Comparison of ENCODE assay signal across 8 cellular contexts in genomic region chr6:43393133-43393532, GRCh38. TPM values are rescaled to one million over a fixed set of nuclear protein-coding genes. Genes with fewer than 3 reads are reported as not detected.
DNase-seq lines count a peak whose midpoint lies in the region; ATAC-seq and TF ChIP-seq lines count a peak whose summit lies in the region.
"Not testable (repeated sequence)": the region's sequence is repeated elsewhere in the genome, so short reads cannot be mapped to it uniquely, and the experiment has no call there.

No MANE protein-coding gene starts in this region.

- not testable (repeated sequence) for TF ChIP-seq EP300 in upper lobe of left lung (IDR thresholded peaks at IDR 0.05)

- peak overlapping the region; percentile 78 to 99 for H3K4me3 Mint-ChIP-seq in CD14-positive monocyte
- peak overlapping the region; percentile 54; the same call in 1 of the 2 replicates for H3K4me3 Mint-ChIP-seq in HFFc6
- not testable (repeated sequence) for H3K4me3 Mint-ChIP-seq in T-helper 17 cell; activated naive CD4-positive, alpha-beta T cell treated with anti-CD3 and anti-CD28 coated beads, Interleukin-2, amount 50 U/mL, for 24 hours; neural progenitor cell

- H2AFZ ChIP-seq in neural progenitor cell (replicated peaks), result peak overlapping the region; percentile 84

- not testable (repeated sequence) for H3K36me3 Mint-ChIP-seq in CD14-positive monocyte; HFFc6 (ENCODE audit: low read depth); T-helper 17 cell (ENCODE audit: low read depth); activated naive CD4-positive, alpha-beta T cell treated with anti-CD3 and anti-CD28 coated beads, Interleukin-2, amount 50 U/mL, for 24 hours; neural progenitor cell

- TF ChIP-seq POLR2A in erythroblast (IDR thresholded peaks at IDR 0.05; ENCODE audit: low read length); upper lobe of left lung (IDR thresholded peaks at IDR 0.05): not testable (repeated sequence)

- ATAC-seq in T-helper 17 cell; upper lobe of left lung (ENCODE audit: low FRiP score in 2 of 2): not testable (repeated sequence)

- H3K27me3 Mint-ChIP-seq in CD14-positive monocyte (ENCODE audit: low read depth in 3 of 3), result peaks cover 38 to 61% (median 53%) of the 10 kb centered on the region in 3 donors
- H3K27me3 Mint-ChIP-seq in HFFc6 (ENCODE audit: insufficient read depth), result peaks cover 18% of the 10 kb centered on the region
- not testable (repeated sequence) for H3K27me3 Mint-ChIP-seq in T-helper 17 cell; activated naive CD4-positive, alpha-beta T cell treated with anti-CD3 and anti-CD28 coated beads, Interleukin-2, amount 50 U/mL, for 24 hours; neural progenitor cell (ENCODE audit: insufficient read depth, low read depth)

- not testable (repeated sequence) for H3F3A ChIP-seq in neural progenitor cell (ENCODE audit: low read depth)

- intact Hi-C loops in CD14-positive monocyte (cut with micrococcal nuclease), result loop anchor here in 1 of 2 donors (10.0 kb wide), 1 partner anchor 128 kb away; no protein-coding TSS in a partner anchor

- not testable (repeated sequence) for H3K4me3 ChIP-seq in mesodermal cell (ENCODE audit: extremely low read depth, insufficient read depth, low read length, poor library complexity, severe bottlenecking); neural progenitor cell
- H3K4me3 ChIP-seq in upper lobe of left lung, result peak overlapping the region in 3 of 4 donors; percentile 14 to 38 (median 27)

- H3K27ac Mint-ChIP-seq in CD14-positive monocyte (peak overlapping the region in 6 of 7 donors; percentile 15 to 80 (median 76)), T-helper 17 cell (peak overlapping the region; percentile 78)
- not testable (repeated sequence) for H3K27ac Mint-ChIP-seq in HFFc6, neural progenitor cell
- H3K27ac Mint-ChIP-seq in activated naive CD4-positive, alpha-beta T cell treated with anti-CD3 and anti-CD28 coated beads, Interleukin-2, amount 50 U/mL, for 24 hours, result peak overlapping the region; percentile 75

- H3K9me3 ChIP-seq in T-helper 17 cell (ENCODE audit: control insufficient read depth, low read length, poor library complexity, severe bottlenecking); mesodermal cell (ENCODE audit: control insufficient read depth, low read length); neural progenitor cell (ENCODE audit: low read depth); upper lobe of left lung: not testable (repeated sequence)

- H3K4me2 ChIP-seq in neural progenitor cell, result not testable (repeated sequence)

- not testable (repeated sequence) for TF ChIP-seq CTCF in CD14-positive monocyte (IDR thresholded peaks at IDR 0.05); HFFc6 (IDR thresholded peaks at IDR 0.05); neural progenitor cell (IDR thresholded peaks at IDR 0.05); upper lobe of left lung (IDR thresholded peaks at IDR 0.05)

- not testable (repeated sequence) for H4K20me1 ChIP-seq in neural progenitor cell (ENCODE audit: low read depth)

- H3K36me3 ChIP-seq in mesodermal cell (ENCODE audit: control insufficient read depth, insufficient read depth, low read length); neural progenitor cell; upper lobe of left lung: not testable (repeated sequence)

- not testable (repeated sequence) for H3K79me2 ChIP-seq in neural progenitor cell (ENCODE audit: low read depth)

- not testable (repeated sequence) for H3K9ac ChIP-seq in neural progenitor cell

- H3K4me1 Mint-ChIP-seq in CD14-positive monocyte (peaks cover 36% of the 10 kb centered on the region), HFFc6 (ENCODE audit: low read depth) (peaks cover 16% of the 10 kb centered on the region; the same call in 1 of the 2 replicates), T-helper 17 cell (peaks cover 33% of the 10 kb centered on the region), neural progenitor cell (peaks cover 22% of the 10 kb centered on the region)
- peaks cover 62% of the 10 kb centered on the region for H3K4me1 Mint-ChIP-seq in activated naive CD4-positive, alpha-beta T cell treated with anti-CD3 and anti-CD28 coated beads, Interleukin-2, amount 50 U/mL, for 24 hours

- 82 to 89% methylated on average over 8 to 10 of the region's 11 CpGs for WGBS in mesodermal cell (ENCODE audit: insufficient coverage in 2 of 2), 2 experiments
- WGBS in upper lobe of left lung, 2 donors, result 37 to 47% methylated on average over 11 of the region's 11 CpGs

- not testable (repeated sequence) for DNase-seq in CD14-positive monocyte (ENCODE audit: low spot score); HFFc6; T-helper 17 cell; neural progenitor cell (ENCODE audit: low spot score); upper lobe of left lung
- peak; percentile 38 to 76 for DNase-seq in erythroblast (lab: John Stamatoyannopoulos, UW)

- not testable (repeated sequence) for H3K9me3 Mint-ChIP-seq in CD14-positive monocyte; HFFc6; activated naive CD4-positive, alpha-beta T cell treated with anti-CD3 and anti-CD28 coated beads, Interleukin-2, amount 50 U/mL, for 24 hours; neural progenitor cell

- H3K27me3 ChIP-seq in neural progenitor cell, upper lobe of left lung: not testable (repeated sequence)

- peak overlapping the region; percentile 26 for H3K27ac ChIP-seq in mesodermal cell (ENCODE audit: low read depth, low read length, severe bottlenecking)
- H3K27ac ChIP-seq in neural progenitor cell, upper lobe of left lung: not testable (repeated sequence)

- H3K4me1 ChIP-seq in mesodermal cell (ENCODE audit: control insufficient read depth, insufficient read depth, low read length, poor library complexity, severe bottlenecking) (peaks cover 15% of the 10 kb centered on the region), upper lobe of left lung (peaks cover 0 to 32% (median 3%) of the 10 kb centered on the region in 4 donors)
- H3K4me1 ChIP-seq in neural progenitor cell, result not testable (repeated sequence)

RNA-seq across cellular contexts. Expression of gene ZNF318, which starts 23.7 kb away (rescaled TPM):
- 1 to 10 TPM; 3.2 to 3.6 TPM for polyA plus RNA-seq in CD14-positive monocyte
- total RNA-seq in HFFc6 (2021; fragmentation: NEBNext Ultra II Directional; extraction: Animal tissue kit (Norgen Biotek cat#: 25700)), result 10 to 100 TPM; 11.1 to 13.3 (median 11.8) TPM
- total RNA-seq in T-helper 17 cell (10 to 100 TPM; 22.5 to 24.0 TPM), neural progenitor cell (ENCODE audit: low replicate concordance) (17.6 TPM in 2 replicates), upper lobe of left lung (10 to 100 TPM; 10.3 to 19.9 (median 15.3) TPM)
- polyA plus RNA-seq in mesodermal cell (2013, experiment 1 of 2), result 24.1 TPM
- polyA plus RNA-seq in mesodermal cell (2013, experiment 2 of 2), result 22.7 TPM

RNA-seq across cellular contexts. Expression of gene ABCC10, which starts 34.2 kb away (rescaled TPM):
- polyA plus RNA-seq in CD14-positive monocyte, result 10 to 100 TPM in 1 of 2 donors, 1 to 10 TPM in 1; 7.6 to 10.2 TPM
- total RNA-seq in HFFc6 (2021; fragmentation: NEBNext Ultra II Directional; extraction: Animal tissue kit (Norgen Biotek cat#: 25700)), result 10 to 100 TPM; 26.2 to 41.6 (median 30.3) TPM
- total RNA-seq in T-helper 17 cell, result 10 to 100 TPM; 51.0 to 70.7 TPM
- 22.1 TPM for polyA plus RNA-seq in mesodermal cell (2013, experiment 1 of 2)
- polyA plus RNA-seq in mesodermal cell (2013, experiment 2 of 2), result 21.4 TPM
- total RNA-seq in neural progenitor cell (ENCODE audit: low replicate concordance), result 10.1 and 14.6 TPM in 2 replicates
- 10 to 100 TPM; 18.8 to 75.4 (median 34.2) TPM for total RNA-seq in upper lobe of left lung
